In genomic region chr19:49983645-49984229, GRCh38 we compare ENCODE assay signal across 8 cellular contexts. TPM values are rescaled to one million over a fixed set of nuclear protein-coding genes. Genes with fewer than 3 reads are reported as not detected.
A peak's percentile ranks its signal among the peaks of the same experiment; 100 is the strongest.
DNase-seq lines count a peak whose midpoint lies in the region; ATAC-seq and TF ChIP-seq lines count a peak whose summit lies in the region.

No MANE protein-coding gene starts in this region.

- no peak overlapping the region for H3K27ac Mint-ChIP-seq in activated naive CD4-positive, alpha-beta T cell treated with anti-CD3 and anti-CD28 coated beads for 36 hours

- CTCF ChIA-PET in activated naive CD4-positive, alpha-beta T cell treated with anti-CD3 and anti-CD28 coated beads for 36 hours (lab: Charles Lee): interaction anchor here (0.6 to 4.0 kb wide), 7 partner anchors 9 to 164 kb away, joined by 3 to 39 read pairs (median 5); no protein-coding TSS in a partner anchor

- H3K27me3 ChIP-seq in left ventricle myocardium inferior (ENCODE audit: low read depth): no peaks in the 10 kb centered on the region
- no peaks in the 10 kb centered on the region for H3K27me3 ChIP-seq in gastrocnemius medialis

- H3K36me3 ChIP-seq in left ventricle myocardium inferior (peaks cover 73% of the 10 kb centered on the region), gastrocnemius medialis (peaks cover 0 to 49% of the 10 kb centered on the region in 2 donors)

- H3K27me3 Mint-ChIP-seq in activated naive CD4-positive, alpha-beta T cell treated with anti-CD3 and anti-CD28 coated beads for 36 hours (ENCODE audit: low read depth): no peaks in the 10 kb centered on the region

- TF ChIP-seq CTCF in left ventricle myocardium inferior (IDR thresholded peaks at IDR 0.05; ENCODE audit: borderline replicate concordance) (peak; percentile 81), gastrocnemius medialis (IDR thresholded peaks at IDR 0.05 in 4 of 5, conservative IDR thresholded peaks at IDR 0.05 in 1 of 5) (peak; percentile 50 to 83 (median 73))

- H3K9me3 ChIP-seq in left ventricle myocardium inferior (replicated peaks) (no peaks in the 10 kb centered on the region), gastrocnemius medialis (no peaks in the 10 kb centered on the region)

- DNase-seq in DMS53 (lab: John Stamatoyannopoulos, UW): peak; percentile 74
- DNase-seq in Kasumi-1 (lab: John Stamatoyannopoulos, UW): peak; percentile 76 to 81
- DNase-seq in SK-MEL-5 (ENCODE audit: low read depth, low spot score): peak; percentile 73
- peak; percentile 90 for DNase-seq in activated naive CD4-positive, alpha-beta T cell treated with anti-CD3 and anti-CD28 coated beads for 36 hours
- peak; percentile 32 for DNase-seq in left ventricle myocardium inferior
- DNase-seq in gastrocnemius medialis: peak in 1 of 2 donors; percentile 33
- DNase-seq in cortex of kidney (lab: John Stamatoyannopoulos, UW): no peak

- no peaks in the 10 kb centered on the region for H3K9me3 Mint-ChIP-seq in activated naive CD4-positive, alpha-beta T cell treated with anti-CD3 and anti-CD28 coated beads for 36 hours

- H3K4me3 ChIP-seq in left ventricle myocardium inferior (no peak overlapping the region), gastrocnemius medialis (no peak overlapping the region)

- in situ Hi-C loops in SK-MEL-5 (cut with HindIII; ENCODE audit: low pct_unique_long_range_greater_than_20kb, low sequenced_read_pairs) (no loop called here), gastrocnemius medialis (cut with MboI; ENCODE audit: low sequenced_read_pairs in 4 of 4) (no loop called here)

- no peak overlapping the region for H3K27ac ChIP-seq in left ventricle myocardium inferior (replicated peaks)
- H3K27ac ChIP-seq in gastrocnemius medialis: no peak overlapping the region

- peaks cover 9% of the 10 kb centered on the region for H3K4me1 Mint-ChIP-seq in activated naive CD4-positive, alpha-beta T cell treated with anti-CD3 and anti-CD28 coated beads for 36 hours (ENCODE audit: low read depth)

- intact Hi-C loops in activated naive CD4-positive, alpha-beta T cell treated with anti-CD3 and anti-CD28 coated beads for 36 hours (cut with micrococcal nuclease): loop anchor here (1.0 to 10.0 kb wide), 3 partner anchors 46 to 267 kb away; partner anchors contain the start of gene PNKP
- intact Hi-C loops in left ventricle myocardium inferior (cut with micrococcal nuclease): loop anchor here (5.0 kb wide), 1 partner anchor 46 kb away; no protein-coding TSS in a partner anchor
- intact Hi-C loops in gastrocnemius medialis (cut with DNase I; ENCODE audit: low total_unique reads): loop anchor here (1.0 kb wide), 1 partner anchor 46 kb away; no protein-coding TSS in a partner anchor

- TF ChIP-seq POLR2A in gastrocnemius medialis (IDR thresholded peaks at IDR 0.05): no peak

- H3K4me1 ChIP-seq in left ventricle myocardium inferior: no peaks in the 10 kb centered on the region
- no peaks in the 10 kb centered on the region for H3K4me1 ChIP-seq in gastrocnemius medialis

- H3K36me3 Mint-ChIP-seq in activated naive CD4-positive, alpha-beta T cell treated with anti-CD3 and anti-CD28 coated beads for 36 hours (ENCODE audit: low read depth): peaks cover 18% of the 10 kb centered on the region

- ATAC-seq in gastrocnemius medialis: peak in 1 of 2 donors; percentile 72
- no peak for ATAC-seq in HG03135 (IDR thresholded peaks at IDR 0.05; ENCODE audit: unreplicated experiment)

- no peak overlapping the region for H3K4me3 Mint-ChIP-seq in activated naive CD4-positive, alpha-beta T cell treated with anti-CD3 and anti-CD28 coated beads for 36 hours

RNA-seq across cellular contexts. Expression of gene SIGLEC11, which starts 22.8 kb away (rescaled TPM):
- not detected in 2 replicates for total RNA-seq in SK-MEL-5 (2014; rRNA removed; shearing (Covaris generic))
- polyA plus RNA-seq in SK-MEL-5 (2015; cell fraction: cytosol; rRNA removed): not detected in 2 replicates
- not detected in 2 replicates for polyA plus RNA-seq in SK-MEL-5 (2015; cell fraction: nucleus; rRNA removed)
- total RNA-seq in activated naive CD4-positive, alpha-beta T cell treated with anti-CD3 and anti-CD28 coated beads for 36 hours: not detected
- total RNA-seq in left ventricle myocardium inferior (0.55 TPM), gastrocnemius medialis (under 1 TPM in 3 of 4 donors, not detected in 1; 0.15 to 0.42 (median 0.25) TPM)

RNA-seq across cellular contexts. Expression of gene VRK3, which starts 41.4 kb away (rescaled TPM):
- total RNA-seq in SK-MEL-5 (2014; rRNA removed; shearing (Covaris generic)): 27.3 and 28.7 TPM in 2 replicates
- polyA plus RNA-seq in SK-MEL-5 (2015; cell fraction: cytosol; rRNA removed): 25.0 and 31.0 TPM in 2 replicates
- 43.7 and 46.9 TPM in 2 replicates for polyA plus RNA-seq in SK-MEL-5 (2015; cell fraction: nucleus; rRNA removed)
- total RNA-seq in activated naive CD4-positive, alpha-beta T cell treated with anti-CD3 and anti-CD28 coated beads for 36 hours: 10 to 100 TPM; 45.7 to 54.3 TPM
- total RNA-seq in left ventricle myocardium inferior: 22.6 TPM
- 10 to 100 TPM; 36.0 to 52.8 (median 39.9) TPM for total RNA-seq in gastrocnemius medialis

RNA-seq across cellular contexts. Expression of gene ZNF473, which starts 42.1 kb away (rescaled TPM):
- total RNA-seq in SK-MEL-5 (2014; rRNA removed; shearing (Covaris generic)): 11.1 and 14.5 TPM in 2 replicates
- 6.4 and 9.3 TPM in 2 replicates for polyA plus RNA-seq in SK-MEL-5 (2015; cell fraction: cytosol; rRNA removed)
- polyA plus RNA-seq in SK-MEL-5 (2015; cell fraction: nucleus; rRNA removed): 17.8 and 21.0 TPM in 2 replicates
- total RNA-seq in activated naive CD4-positive, alpha-beta T cell treated with anti-CD3 and anti-CD28 coated beads for 36 hours: 10 to 100 TPM; 13.1 to 13.6 TPM
- total RNA-seq in left ventricle myocardium inferior: 2.4 TPM
- total RNA-seq in gastrocnemius medialis: 10 to 100 TPM in 2 of 4 donors, 1 to 10 TPM in 2; 4.6 to 12.2 (median 10.1) TPM

RNA-seq across cellular contexts. Expression of gene NUP62, which starts 54.4 kb away (rescaled TPM):
- 39.6 and 39.9 TPM in 2 replicates for total RNA-seq in SK-MEL-5 (2014; rRNA removed; shearing (Covaris generic))
- polyA plus RNA-seq in SK-MEL-5 (2015; cell fraction: cytosol; rRNA removed): 71.2 and 81.2 TPM in 2 replicates
- 73.6 and 76.3 TPM in 2 replicates for polyA plus RNA-seq in SK-MEL-5 (2015; cell fraction: nucleus; rRNA removed)
- total RNA-seq in activated naive CD4-positive, alpha-beta T cell treated with anti-CD3 and anti-CD28 coated beads for 36 hours: 10 to 100 TPM; 89.2 to 92.5 TPM
- total RNA-seq in left ventricle myocardium inferior (28.4 TPM), gastrocnemius medialis (10 to 100 TPM; 32.8 to 38.0 (median 36.3) TPM)

RNA-seq across cellular contexts. Expression of gene ATF5, which starts 54.7 kb away (rescaled TPM):
- 4.0 and 4.7 TPM in 2 replicates for total RNA-seq in SK-MEL-5 (2014; rRNA removed; shearing (Covaris generic))
- 10.9 and 13.7 TPM in 2 replicates for polyA plus RNA-seq in SK-MEL-5 (2015; cell fraction: cytosol; rRNA removed)
- polyA plus RNA-seq in SK-MEL-5 (2015; cell fraction: nucleus; rRNA removed): 10.1 and 11.7 TPM in 2 replicates
- 1 to 10 TPM; 8.0 to 8.8 TPM for total RNA-seq in activated naive CD4-positive, alpha-beta T cell treated with anti-CD3 and anti-CD28 coated beads for 36 hours
- 8.6 TPM for total RNA-seq in left ventricle myocardium inferior
- total RNA-seq in gastrocnemius medialis: 10 to 100 TPM in 1 of 4 donors, 1 to 10 TPM in 3; 6.4 to 10.8 (median 9.0) TPM
